27 cellular contexts compared by ENCODE assay signal in genomic region chr1:116546354-116546977, GRCh38. TPM values are rescaled to one million over a fixed set of nuclear protein-coding genes. Genes with fewer than 3 reads are reported as not detected.
DNase-seq lines count a peak whose midpoint lies in the region; ATAC-seq and FAIRE-seq lines count a peak whose summit lies in the region.
"Had no signal": no experiment of that assay in that cellular context is flagged by ENCODE, and none has a peak within 500 bp of the region (broad histone marks: within the 10 kb centered on the region; RNA-seq: fewer than 3 reads in every experiment).

No MANE protein-coding gene starts in this region.

- no peaks in the 10 kb centered on the region for H3K9me3 ChIP-seq in CD4-positive, CD25-positive, alpha-beta regulatory T cell (ENCODE audit: control insufficient read depth in 2 of 2, low read length in 2 of 2)
- H3K9me3 ChIP-seq: SK-N-SH, thoracic aorta, uterus had no signal

- H3K27me3 ChIP-seq in CD4-positive, CD25-positive, alpha-beta regulatory T cell (ENCODE audit: control insufficient read depth, insufficient read depth, low read length) = no peaks in the 10 kb centered on the region
- H3K27me3 ChIP-seq: uterus had no signal

- peak overlapping the region; percentile 32 for H3K4me3 Mint-ChIP-seq in activated CD8-positive, alpha-beta memory T cell treated with anti-CD3 and anti-CD28 coated beads, Interleukin-2, amount 10 ng/mL, durations not matched to agents 7 days and 5 days
- H3K4me3 Mint-ChIP-seq in CD4-positive, CD25-positive, alpha-beta regulatory T cell = peak overlapping the region in 3 of 4 donors; percentile 2 to 17 (median 10)
- H3K4me3 Mint-ChIP-seq in activated CD4-positive, alpha-beta memory T cell treated with anti-CD3 and anti-CD28 coated beads for 36 hours = peak overlapping the region; percentile 79
- no peak overlapping the region for H3K4me3 Mint-ChIP-seq in natural killer cell treated with Interleukin-12 subunit alpha and Interleukin-12 subunit beta and Interleukin-15 and Interleukin-18, amount 100 ng/mL, for 72 hours
- H3K4me3 Mint-ChIP-seq: IgD-negative memory B cell, naive B cell had no signal

- peaks cover 75% of the 10 kb centered on the region for H3K36me3 Mint-ChIP-seq in activated CD8-positive, alpha-beta memory T cell treated with anti-CD3 and anti-CD28 coated beads, Interleukin-2, amount 10 ng/mL, durations not matched to agents 7 days and 5 days
- H3K36me3 Mint-ChIP-seq in CD4-positive, CD25-positive, alpha-beta regulatory T cell = peaks cover 34% of the 10 kb centered on the region
- peaks cover 46% of the 10 kb centered on the region for H3K36me3 Mint-ChIP-seq in activated CD4-positive, alpha-beta memory T cell treated with anti-CD3 and anti-CD28 coated beads for 36 hours
- peaks cover 44% of the 10 kb centered on the region for H3K36me3 Mint-ChIP-seq in natural killer cell treated with Interleukin-12 subunit alpha and Interleukin-12 subunit beta and Interleukin-15 and Interleukin-18, amount 100 ng/mL, for 72 hours

- peaks cover 84% of the 10 kb centered on the region for H3K4me1 Mint-ChIP-seq in activated CD8-positive, alpha-beta memory T cell treated with anti-CD3 and anti-CD28 coated beads, Interleukin-2, amount 10 ng/mL, durations not matched to agents 7 days and 5 days
- peaks cover 53 to 75% (median 62%) of the 10 kb centered on the region in 4 donors for H3K4me1 Mint-ChIP-seq in CD4-positive, CD25-positive, alpha-beta regulatory T cell
- peaks cover 78% of the 10 kb centered on the region for H3K4me1 Mint-ChIP-seq in activated CD4-positive, alpha-beta memory T cell treated with anti-CD3 and anti-CD28 coated beads for 36 hours (ENCODE audit: low read depth)
- H3K4me1 Mint-ChIP-seq in natural killer cell treated with Interleukin-12 subunit alpha and Interleukin-12 subunit beta and Interleukin-15 and Interleukin-18, amount 100 ng/mL, for 72 hours (ENCODE audit: low read depth in 2 of 2) = peaks cover 66 to 76% of the 10 kb centered on the region in 2 donors

- no peak for ATAC-seq in activated CD8-positive, alpha-beta memory T cell treated with anti-CD3 and anti-CD28 coated beads, Interleukin-2, amount 10 ng/mL, durations not matched to agents 7 days and 5 days
- ATAC-seq in CD4-positive, CD25-positive, alpha-beta regulatory T cell (ENCODE audit: low read depth in 2 of 2) = no peak
- no peak for ATAC-seq in natural killer cell treated with Interleukin-12 subunit alpha and Interleukin-12 subunit beta and Interleukin-15 and Interleukin-18, amount 100 ng/mL, for 72 hours
- ATAC-seq in GM21526 (IDR thresholded peaks at IDR 0.05; ENCODE audit: low FRiP score, unreplicated experiment) = no peak
- ATAC-seq: left lobe of liver had no signal

- peak overlapping the region; percentile 26 for H3K4me3 ChIP-seq in CD4-positive, CD25-positive, alpha-beta regulatory T cell (ENCODE audit: low read depth, low read length)
- H3K4me3 ChIP-seq: thoracic aorta, uterus had no signal

- CTCF ChIA-PET in activated CD8-positive, alpha-beta memory T cell treated with anti-CD3 and anti-CD28 coated beads, Interleukin-2, amount 10 ng/mL, durations not matched to agents 7 days and 5 days (lab: Charles Lee) = interaction anchor here (0.6 to 2.2 kb wide), 2 partner anchors 10 to 510 kb away, joined by 3 to 7 read pairs; no protein-coding TSS in a partner anchor
- CTCF ChIA-PET in activated CD4-positive, alpha-beta memory T cell treated with anti-CD3 and anti-CD28 coated beads for 36 hours (lab: Charles Lee) = interaction anchor here (1.9 to 4.4 kb wide), 2 partner anchors 10 to 407 kb away, joined by 8 to 20 read pairs; no protein-coding TSS in a partner anchor

- FAIRE-seq in RCC 7860 (lab: Jason Lieb, UNC) = no peak
- FAIRE-seq: bronchial epithelial cell, colon, D721Med had no signal

- POLR2A ChIA-PET in activated CD4-positive, alpha-beta memory T cell treated with anti-CD3 and anti-CD28 coated beads for 36 hours (lab: Charles Lee) = interaction anchor here (0.6 to 1.5 kb wide), 4 partner anchors 10 to 192 kb away, joined by 3 to 4 read pairs (median 4); partner anchors contain the start of gene CD58

- no peaks in the 10 kb centered on the region for H3K9me3 Mint-ChIP-seq in activated CD8-positive, alpha-beta memory T cell treated with anti-CD3 and anti-CD28 coated beads, Interleukin-2, amount 10 ng/mL, durations not matched to agents 7 days and 5 days (ENCODE audit: low read depth)
- peaks cover 0 to 5% (median 0%) of the 10 kb centered on the region in 7 donors for H3K9me3 Mint-ChIP-seq in CD4-positive, CD25-positive, alpha-beta regulatory T cell
- H3K9me3 Mint-ChIP-seq in activated CD4-positive, alpha-beta memory T cell treated with anti-CD3 and anti-CD28 coated beads for 36 hours = no peaks in the 10 kb centered on the region
- no peaks in the 10 kb centered on the region for H3K9me3 Mint-ChIP-seq in natural killer cell treated with Interleukin-12 subunit alpha and Interleukin-12 subunit beta and Interleukin-15 and Interleukin-18, amount 100 ng/mL, for 72 hours
- H3K9me3 Mint-ChIP-seq: naive B cell had no signal

- H3K4me1 ChIP-seq in CD4-positive, CD25-positive, alpha-beta regulatory T cell (ENCODE audit: control insufficient read depth, insufficient read depth, low read length, poor library complexity, severe bottlenecking) = peaks cover 57% of the 10 kb centered on the region
- H3K4me1 ChIP-seq: uterus had no signal

- no peak overlapping the region for H3K27ac ChIP-seq in CD4-positive, CD25-positive, alpha-beta regulatory T cell (ENCODE audit: insufficient read depth, low read length, poor library complexity, severe bottlenecking)
- H3K27ac ChIP-seq: thoracic aorta, uterus had no signal

- DNase-seq in activated CD8-positive, alpha-beta memory T cell treated with anti-CD3 and anti-CD28 coated beads, Interleukin-2, amount 10 ng/mL, durations not matched to agents 7 days and 5 days = no peak
- no peak for DNase-seq in activated CD8-positive, alpha-beta memory T cell treated with anti-CD3 and anti-CD28 coated beads, Interleukin-2, amount 50 U/mL, for 4 hours
- no peak for DNase-seq in CD4-positive, CD25-positive, alpha-beta regulatory T cell
- no peak for DNase-seq in activated CD4-positive, alpha-beta memory T cell treated with anti-CD3 and anti-CD28 coated beads for 36 hours
- DNase-seq in natural killer cell treated with Interleukin-12 subunit alpha and Interleukin-12 subunit beta and Interleukin-15 and Interleukin-18, amount 100 ng/mL, for 72 hours (ENCODE audit: low spot score) = no peak
- DNase-seq in RCC 7860 (ENCODE audit: low spot score) (no peak), head of caudate nucleus (no peak)
- DNase-seq: activated CD4-positive, CD25-positive, alpha-beta regulatory T cell; activated effector memory CD4-positive, alpha-beta T cell treated with anti-CD3 and anti-CD28 coated beads, Interleukin-2, amount 50 U/mL, for 16 hours; C1 segment of cervical spinal cord; effector memory CD4-positive, alpha-beta T cell; foreskin fibroblast; naive B cell; NCI-H1105 treated with DMSO at 0.1 percent for 48 hours; NCI-H2029 treated with DMSO at 0.1 percent for 48 hours; NCI-H226; NCI-H82; retina; SK-N-SH; uterus had no signal

- intact Hi-C loops in activated CD4-positive, alpha-beta memory T cell treated with anti-CD3 and anti-CD28 coated beads for 36 hours (cut with micrococcal nuclease) = no loop called here
- intact Hi-C loops in head of caudate nucleus (cut with DNase I) = no loop called here

- H3K36me3 ChIP-seq in CD4-positive, CD25-positive, alpha-beta regulatory T cell (ENCODE audit: control insufficient read depth, insufficient read depth, low read length) = peaks cover 16% of the 10 kb centered on the region
- H3K36me3 ChIP-seq: uterus had no signal

- peak overlapping the region; percentile 82 for H3K27ac Mint-ChIP-seq in activated CD8-positive, alpha-beta memory T cell treated with anti-CD3 and anti-CD28 coated beads, Interleukin-2, amount 10 ng/mL, durations not matched to agents 7 days and 5 days
- peak overlapping the region; percentile 12 to 92 (median 65) for H3K27ac Mint-ChIP-seq in CD4-positive, CD25-positive, alpha-beta regulatory T cell
- peak overlapping the region; percentile 92 for H3K27ac Mint-ChIP-seq in activated CD4-positive, alpha-beta memory T cell treated with anti-CD3 and anti-CD28 coated beads for 36 hours
- H3K27ac Mint-ChIP-seq in natural killer cell treated with Interleukin-12 subunit alpha and Interleukin-12 subunit beta and Interleukin-15 and Interleukin-18, amount 100 ng/mL, for 72 hours = peak overlapping the region; percentile 94 to 98

- no peaks in the 10 kb centered on the region for H3K27me3 Mint-ChIP-seq in activated CD8-positive, alpha-beta memory T cell treated with anti-CD3 and anti-CD28 coated beads, Interleukin-2, amount 10 ng/mL, durations not matched to agents 7 days and 5 days
- H3K27me3 Mint-ChIP-seq in CD4-positive, CD25-positive, alpha-beta regulatory T cell = no peaks in the 10 kb centered on the region
- no peaks in the 10 kb centered on the region for H3K27me3 Mint-ChIP-seq in activated CD4-positive, alpha-beta memory T cell treated with anti-CD3 and anti-CD28 coated beads for 36 hours
- no peaks in the 10 kb centered on the region for H3K27me3 Mint-ChIP-seq in natural killer cell treated with Interleukin-12 subunit alpha and Interleukin-12 subunit beta and Interleukin-15 and Interleukin-18, amount 100 ng/mL, for 72 hours
- H3K27me3 Mint-ChIP-seq: IgD-negative memory B cell, naive B cell had no signal

RNA-seq across cellular contexts. Expression of gene CD58, which starts 24.4 kb away (rescaled TPM):
- total RNA-seq in activated CD8-positive, alpha-beta memory T cell treated with anti-CD3 and anti-CD28 coated beads, Interleukin-2, amount 10 ng/mL, durations not matched to agents 7 days and 5 days = 10 to 100 TPM; 54.0 to 56.9 TPM
- 39.6 TPM for total RNA-seq in CD4-positive, CD25-positive, alpha-beta regulatory T cell
- polyA plus RNA-seq in CD4-positive, CD25-positive, alpha-beta regulatory T cell = 100 to 1,000 TPM in 2 of 4 donors, 10 to 100 TPM in 2; 69.2 to 124 (median 96.5) TPM
- total RNA-seq in activated CD4-positive, alpha-beta memory T cell treated with anti-CD3 and anti-CD28 coated beads for 36 hours = 10 to 100 TPM; 21.9 to 27.2 TPM
- total RNA-seq in natural killer cell treated with Interleukin-12 subunit alpha and Interleukin-12 subunit beta and Interleukin-15 and Interleukin-18, amount 100 ng/mL, for 72 hours = 10 to 100 TPM; 40.1 to 52.7 TPM
